ENCODE assay signal across 1 cellular context in the genomic region with DNA sequence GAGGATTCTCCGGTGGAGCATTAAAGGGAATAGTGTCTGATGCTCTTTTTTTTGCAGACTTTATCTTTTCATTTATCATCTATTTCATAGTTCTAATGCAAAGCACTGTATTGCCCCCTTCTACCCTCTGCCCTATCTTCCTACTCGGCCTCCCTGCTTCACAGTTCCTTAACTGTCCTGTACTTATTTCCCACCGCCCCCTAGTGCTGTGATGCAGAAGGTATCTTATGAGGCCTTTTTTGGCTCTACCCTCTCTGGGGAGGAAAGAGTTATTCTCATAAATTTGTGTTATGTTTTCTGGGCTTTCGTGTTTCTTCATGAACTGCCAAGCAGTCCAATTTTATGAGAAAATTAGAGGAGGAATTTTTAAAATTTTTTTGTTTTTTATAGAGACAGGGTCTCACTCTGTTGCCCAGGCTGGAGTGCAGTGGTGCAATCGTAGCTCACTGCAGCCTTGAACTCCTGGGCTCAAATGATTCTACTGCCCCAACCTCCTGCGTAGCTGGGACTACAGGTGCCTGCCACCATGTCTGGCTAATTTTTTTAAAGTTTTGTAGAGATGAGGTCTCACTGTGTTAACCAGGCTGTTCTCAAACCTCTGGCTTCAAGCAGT.
TF ChIP-seq lines count a peak whose summit lies in the region.

No MANE protein-coding gene starts in this region.

TF ChIP-seq in endothelial cell of umbilical vein, 7 proteins besides CTCF, POLR2A, EP300 and RAD21:
- TF ChIP-seq, protein P1, sequence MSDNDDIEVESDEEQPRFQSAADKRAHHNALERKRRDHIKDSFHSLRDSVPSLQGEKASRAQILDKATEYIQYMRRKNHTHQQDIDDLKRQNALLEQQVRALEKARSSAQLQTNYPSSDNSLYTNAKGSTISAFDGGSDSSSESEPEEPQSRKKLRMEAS (IDR thresholded peaks at IDR 0.05; ENCODE audit: insufficient read depth, insufficient read length): no peak
- no peak for TF ChIP-seq MYC (IDR thresholded peaks at IDR 0.05; ENCODE audit: low read depth, low read length)
- no peak for TF ChIP-seq JUN (IDR thresholded peaks at IDR 0.05; ENCODE audit: borderline replicate concordance, insufficient read depth, insufficient read length, low read depth)
- TF ChIP-seq FOS (IDR thresholded peaks at IDR 0.05; ENCODE audit: borderline replicate concordance, insufficient read depth, low read length): no peak
- no peak for TF ChIP-seq POLR2AphosphoS5 (IDR thresholded peaks at IDR 0.05; ENCODE audit: insufficient read depth, low read depth, low read length)
- TF ChIP-seq EZH2 (IDR thresholded peaks at IDR 0.05; ENCODE audit: borderline replicate concordance, low read depth, low read length, severe bottlenecking): no peak
- TF ChIP-seq GATA2 (IDR thresholded peaks at IDR 0.05; ENCODE audit: insufficient read depth, insufficient read length, low read depth, low read length): no peak
